In the genomic region with DNA sequence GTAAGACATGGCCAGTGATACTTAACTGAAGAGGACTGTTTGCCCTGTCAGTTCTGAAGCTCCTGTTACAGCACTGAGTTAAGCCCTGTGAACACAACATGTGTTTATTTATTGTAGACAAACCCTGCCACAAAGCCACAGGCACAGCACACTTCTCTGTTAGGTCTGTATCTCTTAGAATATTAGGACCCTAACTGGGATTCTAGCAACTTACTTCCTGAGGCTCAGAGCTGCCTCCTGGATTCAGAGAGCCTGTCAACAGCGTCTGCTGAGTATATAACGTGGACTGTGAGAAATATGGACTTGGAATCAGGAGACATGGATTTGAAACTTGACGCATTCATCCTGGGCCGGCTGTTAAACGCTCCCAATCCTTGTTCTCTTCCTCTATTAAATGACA, we compare ENCODE assay signal across 1 cellular context.
TF ChIP-seq lines count a peak whose summit lies in the region.

No MANE protein-coding gene starts in this region.

TF ChIP-seq in HepG2, 621 proteins besides CTCF, POLR2A, EP300 and RAD21 (continued from another document and continues in another):
- TF ChIP-seq, protein P1, sequence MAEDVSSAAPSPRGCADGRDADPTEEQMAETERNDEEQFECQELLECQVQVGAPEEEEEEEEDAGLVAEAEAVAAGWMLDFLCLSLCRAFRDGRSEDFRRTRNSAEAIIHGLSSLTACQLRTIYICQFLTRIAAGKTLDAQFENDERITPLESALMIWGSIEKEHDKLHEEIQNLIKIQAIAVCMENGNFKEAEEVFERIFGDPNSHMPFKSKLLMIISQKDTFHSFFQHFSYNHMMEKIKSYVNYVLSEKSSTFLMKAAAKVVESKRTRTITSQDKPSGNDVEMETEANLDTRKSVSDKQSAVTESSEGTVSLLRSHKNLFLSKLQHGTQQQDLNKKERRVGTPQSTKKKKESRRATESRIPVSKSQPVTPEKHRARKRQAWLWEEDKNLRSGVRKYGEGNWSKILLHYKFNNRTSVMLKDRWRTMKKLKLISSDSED (CRISPR knock-in tag; IDR thresholded peaks at IDR 0.05), result no peak
- no peak for TF ChIP-seq ZMAT3 (CRISPR knock-in tag; conservative IDR thresholded peaks at IDR 0.05)
- TF ChIP-seq, protein P2, sequence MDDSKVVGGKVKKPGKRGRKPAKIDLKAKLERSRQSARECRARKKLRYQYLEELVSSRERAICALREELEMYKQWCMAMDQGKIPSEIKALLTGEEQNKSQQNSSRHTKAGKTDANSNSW (CRISPR knock-in tag; IDR thresholded peaks at IDR 0.05; ENCODE audit: borderline replicate concordance), result no peak
- no peak for TF ChIP-seq ATF3 (CRISPR knock-in tag; IDR thresholded peaks at IDR 0.05)
- TF ChIP-seq ZNF136 (CRISPR knock-in tag; IDR thresholded peaks at IDR 0.05; ENCODE audit: low read depth), result no peak
- TF ChIP-seq ARNT (IDR thresholded peaks at IDR 0.05), result no peak
- TF ChIP-seq SETDB1 (CRISPR knock-in tag; IDR thresholded peaks at IDR 0.05; ENCODE audit: borderline replicate concordance), result no peak
- TF ChIP-seq HNF1B (CRISPR knock-in tag; IDR thresholded peaks at IDR 0.05), result no peak
- TF ChIP-seq SAFB2 (CRISPR knock-in tag; IDR thresholded peaks at IDR 0.05; ENCODE audit: borderline replicate concordance, low read depth), result no peak
- TF ChIP-seq PAF1 (CRISPR knock-in tag; IDR thresholded peaks at IDR 0.05), result no peak
- no peak for TF ChIP-seq ZNF496 (CRISPR knock-in tag; IDR thresholded peaks at IDR 0.05; ENCODE audit: insufficient replicate concordance)
- TF ChIP-seq ZFYVE20 (CRISPR knock-in tag; IDR thresholded peaks at IDR 0.05; ENCODE audit: borderline replicate concordance, low read depth), result no peak
- TF ChIP-seq ZNF776 (CRISPR knock-in tag; IDR thresholded peaks at IDR 0.05), result no peak
- TF ChIP-seq RBFOX2 (IDR thresholded peaks at IDR 0.05; ENCODE audit: low read depth, low read length), result peak; percentile 86
- no peak for TF ChIP-seq KDM2A (CRISPR knock-in tag; IDR thresholded peaks at IDR 0.05; ENCODE audit: borderline replicate concordance, low read depth)
- TF ChIP-seq ZNF792 (CRISPR knock-in tag; IDR thresholded peaks at IDR 0.05), result peak; percentile 92; the same call in 1 of the 2 replicates
- no peak for TF ChIP-seq ZNF609 (CRISPR knock-in tag; IDR thresholded peaks at IDR 0.05; ENCODE audit: borderline replicate concordance)
- TF ChIP-seq SSRP1 (CRISPR knock-in tag; IDR thresholded peaks at IDR 0.05), result peak; percentile 50; the same call in 1 of the 2 replicates
- TF ChIP-seq ZNF160 (CRISPR knock-in tag; IDR thresholded peaks at IDR 0.05), result no peak
- 0 out of 2 replicates have a peak, but pooled peaks have one; percentile 4 for TF ChIP-seq HNF4A (CRISPR knock-in tag; IDR thresholded peaks at IDR 0.05)
- no peak for TF ChIP-seq ZNF260 (CRISPR knock-in tag; IDR thresholded peaks at IDR 0.05; ENCODE audit: borderline replicate concordance, low read depth)
- TF ChIP-seq TEAD2 (CRISPR knock-in tag; IDR thresholded peaks at IDR 0.05), result no peak
- no peak for TF ChIP-seq SP140L (CRISPR knock-in tag; IDR thresholded peaks at IDR 0.05; ENCODE audit: borderline replicate concordance)
- TF ChIP-seq ZNF597 (CRISPR knock-in tag; IDR thresholded peaks at IDR 0.05), result no peak
- no peak for TF ChIP-seq CHCHD3 (CRISPR knock-in tag; IDR thresholded peaks at IDR 0.05)
- TF ChIP-seq ARID2 (CRISPR knock-in tag; IDR thresholded peaks at IDR 0.05; ENCODE audit: borderline replicate concordance), result no peak
- no peak for TF ChIP-seq HNF1A (IDR thresholded peaks at IDR 0.05; ENCODE audit: low read depth)
- TF ChIP-seq HNF1A (CRISPR knock-in tag; IDR thresholded peaks at IDR 0.05; ENCODE audit: borderline replicate concordance), result no peak; the same call in 1 of the 2 replicates
- no peak for TF ChIP-seq MTA3 (CRISPR knock-in tag; IDR thresholded peaks at IDR 0.05)
- TF ChIP-seq, protein P3, sequence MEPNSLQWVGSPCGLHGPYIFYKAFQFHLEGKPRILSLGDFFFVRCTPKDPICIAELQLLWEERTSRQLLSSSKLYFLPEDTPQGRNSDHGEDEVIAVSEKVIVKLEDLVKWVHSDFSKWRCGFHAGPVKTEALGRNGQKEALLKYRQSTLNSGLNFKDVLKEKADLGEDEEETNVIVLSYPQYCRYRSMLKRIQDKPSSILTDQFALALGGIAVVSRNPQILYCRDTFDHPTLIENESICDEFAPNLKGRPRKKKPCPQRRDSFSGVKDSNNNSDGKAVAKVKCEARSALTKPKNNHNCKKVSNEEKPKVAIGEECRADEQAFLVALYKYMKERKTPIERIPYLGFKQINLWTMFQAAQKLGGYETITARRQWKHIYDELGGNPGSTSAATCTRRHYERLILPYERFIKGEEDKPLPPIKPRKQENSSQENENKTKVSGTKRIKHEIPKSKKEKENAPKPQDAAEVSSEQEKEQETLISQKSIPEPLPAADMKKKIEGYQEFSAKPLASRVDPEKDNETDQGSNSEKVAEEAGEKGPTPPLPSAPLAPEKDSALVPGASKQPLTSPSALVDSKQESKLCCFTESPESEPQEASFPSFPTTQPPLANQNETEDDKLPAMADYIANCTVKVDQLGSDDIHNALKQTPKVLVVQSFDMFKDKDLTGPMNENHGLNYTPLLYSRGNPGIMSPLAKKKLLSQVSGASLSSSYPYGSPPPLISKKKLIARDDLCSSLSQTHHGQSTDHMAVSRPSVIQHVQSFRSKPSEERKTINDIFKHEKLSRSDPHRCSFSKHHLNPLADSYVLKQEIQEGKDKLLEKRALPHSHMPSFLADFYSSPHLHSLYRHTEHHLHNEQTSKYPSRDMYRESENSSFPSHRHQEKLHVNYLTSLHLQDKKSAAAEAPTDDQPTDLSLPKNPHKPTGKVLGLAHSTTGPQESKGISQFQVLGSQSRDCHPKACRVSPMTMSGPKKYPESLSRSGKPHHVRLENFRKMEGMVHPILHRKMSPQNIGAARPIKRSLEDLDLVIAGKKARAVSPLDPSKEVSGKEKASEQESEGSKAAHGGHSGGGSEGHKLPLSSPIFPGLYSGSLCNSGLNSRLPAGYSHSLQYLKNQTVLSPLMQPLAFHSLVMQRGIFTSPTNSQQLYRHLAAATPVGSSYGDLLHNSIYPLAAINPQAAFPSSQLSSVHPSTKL (CRISPR knock-in tag; IDR thresholded peaks at IDR 0.05), result peak; percentile 50; the same call in 1 of the 2 replicates
- TF ChIP-seq ZNF253 (CRISPR knock-in tag; IDR thresholded peaks at IDR 0.05; ENCODE audit: borderline replicate concordance), result no peak
- TF ChIP-seq FOXO1 (CRISPR knock-in tag; IDR thresholded peaks at IDR 0.05), result 0 out of 2 replicates have a peak, but pooled peaks have one; percentile 2
- TF ChIP-seq, protein P4, sequence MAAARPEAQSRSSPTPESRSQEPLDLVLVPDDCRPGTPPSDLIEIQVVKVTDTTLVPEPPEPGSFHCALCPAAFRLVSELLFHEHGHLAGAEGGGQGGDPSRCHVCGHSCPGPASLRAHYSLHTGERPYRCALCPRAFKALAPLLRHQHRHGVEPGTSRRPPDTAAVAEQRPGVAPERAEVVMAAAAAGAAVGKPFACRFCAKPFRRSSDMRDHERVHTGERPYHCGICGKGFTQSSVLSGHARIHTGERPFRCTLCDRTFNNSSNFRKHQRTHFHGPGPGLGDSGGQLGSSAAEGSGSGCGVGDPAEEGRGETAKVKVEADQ (CRISPR knock-in tag; IDR thresholded peaks at IDR 0.05; ENCODE audit: borderline replicate concordance), result no peak
- no peak for TF ChIP-seq THYN1 (CRISPR knock-in tag; IDR thresholded peaks at IDR 0.05; ENCODE audit: borderline replicate concordance, low read depth)
